In genomic region chr15:76994971-76995945, GRCh38 we compare ENCODE assay signal across 9 cellular contexts. TPM values are rescaled to one million over a fixed set of nuclear protein-coding genes. Genes with fewer than 3 reads are reported as not detected.
A peak's percentile ranks its signal among the peaks of the same experiment; 100 is the strongest.
DNase-seq lines count a peak whose midpoint lies in the region; ATAC-seq and TF ChIP-seq lines count a peak whose summit lies in the region.
"Had no signal": no experiment of that assay in that cellular context is flagged by ENCODE, and none has a peak within 500 bp of the region (broad histone marks: within the 10 kb centered on the region; RNA-seq: fewer than 3 reads in every experiment).

Gene PSTPIP1, plus strand, starts transcription at chr15:76995126. Its CDS starts 448 bp downstream, at chr15:76995574.

- H3K36me3 ChIP-seq in upper lobe of right lung (no peaks in the 10 kb centered on the region), trophoblast cell (ENCODE audit: control insufficient read depth in 1 of 2, insufficient read depth in 2 of 2, low read length in 2 of 2) (no peaks in the 10 kb centered on the region), A673 (ENCODE audit: insufficient read depth, low read length, poor library complexity, severe bottlenecking) (no peaks in the 10 kb centered on the region)

- H3K18ac ChIP-seq in trophoblast cell (ENCODE audit: low read length): no peak within 1 kb of the TSS

- no peak within 1 kb of the TSS for H3K9ac ChIP-seq in trophoblast cell (ENCODE audit: low read length)

- peak; percentile 47 for ATAC-seq in HG03442 (IDR thresholded peaks at IDR 0.05; ENCODE audit: unreplicated experiment)
- peak; percentile 88 to 90 for ATAC-seq in naive B cell (ENCODE audit: low read depth in 2 of 2)
- ATAC-seq in upper lobe of right lung: peak; percentile 64

- no peaks in the 10 kb centered on the region for H3K36me3 Mint-ChIP-seq in naive B cell

- H3K27ac ChIP-seq in cingulate gyrus (ENCODE audit: low read depth, low read length): peak within 1 kb of the TSS; percentile 32
- peak within 1 kb of the TSS; percentile 77 for H3K27ac ChIP-seq in upper lobe of right lung
- no peak within 1 kb of the TSS for H3K27ac ChIP-seq in trophoblast cell (ENCODE audit: low read depth, low read length)
- H3K27ac ChIP-seq in A673 (ENCODE audit: low read depth, low read length, poor library complexity, severe bottlenecking): no peak within 1 kb of the TSS

- H3K27me3 ChIP-seq in upper lobe of right lung (no peaks in the 10 kb centered on the region), trophoblast cell (ENCODE audit: insufficient read depth, low read length) (no peaks in the 10 kb centered on the region), A673 (replicated peaks; ENCODE audit: insufficient read depth, low read depth, low read length, poor library complexity) (no peaks in the 10 kb centered on the region)

- H2AFZ ChIP-seq in trophoblast cell (ENCODE audit: insufficient read depth, low read length, poor library complexity): no peak within 1 kb of the TSS

- peaks cover 35 to 57% (median 44%) of the 10 kb centered on the region in 3 donors for H3K4me1 Mint-ChIP-seq in naive B cell

- BruUV-seq in A673 (replicated peaks; lab: Mats Ljungman, UMichigan): no TSS peak

- H2AK5ac ChIP-seq in trophoblast cell (ENCODE audit: low read length): no peak within 1 kb of the TSS

- H3K4me1 ChIP-seq in upper lobe of right lung (peaks cover 5% of the 10 kb centered on the region), trophoblast cell (ENCODE audit: control insufficient read depth in 1 of 2, insufficient read depth in 2 of 2, low read length in 2 of 2) (no peaks in the 10 kb centered on the region), A673 (ENCODE audit: insufficient read depth, low read length, poor library complexity, severe bottlenecking) (no peaks in the 10 kb centered on the region)

- H3K4me3 ChIP-seq in upper lobe of right lung: peak within 1 kb of the TSS; percentile 42
- no peak within 1 kb of the TSS for H3K4me3 ChIP-seq in trophoblast cell (ENCODE audit: low read depth, low read length)
- no peak within 1 kb of the TSS for H3K4me3 ChIP-seq in A673 (ENCODE audit: low read depth, low read length, poor library complexity, severe bottlenecking)

- H3K27ac Mint-ChIP-seq in naive B cell: peak within 1 kb of the TSS; percentile 93 to 98 (median 95)

- H4K8ac ChIP-seq in trophoblast cell (ENCODE audit: low read depth, low read length): no peak within 1 kb of the TSS

- peak within 1 kb of the TSS; percentile 87 to 98 (median 96) for H3K4me3 Mint-ChIP-seq in naive B cell

- H2BK120ac ChIP-seq in trophoblast cell (ENCODE audit: insufficient read depth, low read length, poor library complexity): no peak within 1 kb of the TSS

- WGBS in trophoblast cell (ENCODE audit: extremely low coverage, insufficient coverage, insufficient read length): no CpG with 5 or more reads among the region's 28 CpGs

- no peaks in the 10 kb centered on the region for H3K27me3 Mint-ChIP-seq in naive B cell

- no peak within 1 kb of the TSS for H3K4ac ChIP-seq in trophoblast cell (ENCODE audit: low read depth, low read length)

- no peak within 1 kb of the TSS for H3K23ac ChIP-seq in trophoblast cell (ENCODE audit: low read length)

- no peak within 1 kb of the TSS for H3K14ac ChIP-seq in trophoblast cell (ENCODE audit: low read length)

- CTCF ChIA-PET in A673 (lab: Charles Lee): no interaction called here

- POLR2A ChIA-PET in A673 (lab: Charles Lee; ENCODE audit: low non-redundant PET): no interaction called here

- H3K9me3 ChIP-seq in upper lobe of right lung (no peaks in the 10 kb centered on the region), trophoblast cell (ENCODE audit: insufficient read depth, low read depth, low read length) (peaks cover 1% of the 10 kb centered on the region), A673 (ENCODE audit: low read depth, low read length, poor library complexity, severe bottlenecking) (no peaks in the 10 kb centered on the region)

- TF ChIP-seq CTCF in upper lobe of right lung (IDR thresholded peaks at IDR 0.05) (no peak), A673 (conservative IDR thresholded peaks at IDR 0.05; ENCODE audit: low read depth, low read length) (no peak)

- no peaks in the 10 kb centered on the region for H3K9me3 Mint-ChIP-seq in naive B cell

- no peak within 1 kb of the TSS for H2BK12ac ChIP-seq in trophoblast cell (ENCODE audit: low read length)

- H4K12ac ChIP-seq in trophoblast cell (ENCODE audit: low read depth, low read length): no peak within 1 kb of the TSS

- intact Hi-C loops in upper lobe of right lung (cut with DNase I) (no loop called here), A673 (cut with micrococcal nuclease; ENCODE audit: unreplicated experiment) (no loop called here)

- H3K79me1 ChIP-seq in trophoblast cell (ENCODE audit: low read length): no peaks in the 10 kb centered on the region

- H3K4me2 ChIP-seq in trophoblast cell (ENCODE audit: low read length): no peak within 1 kb of the TSS

- no peak within 1 kb of the TSS for H4K91ac ChIP-seq in trophoblast cell (ENCODE audit: low read depth, low read length)

- DNase-seq in activated CD4-positive, CD25-positive, alpha-beta regulatory T cell treated with anti-CD3 and anti-CD28 coated beads, Interleukin-2, amount 50 U/mL, for 16 hours (ENCODE audit: low read depth, low spot score): peak; percentile 28
- DNase-seq in naive B cell (peak; percentile 64), upper lobe of right lung (peak; percentile 72), trophoblast cell (no peak), A673 (ENCODE audit: low spot score) (no peak)

- TF ChIP-seq POLR2A in GM18526 (IDR thresholded peaks at IDR 0.05; ENCODE audit: extremely low read depth, insufficient read length): peak; percentile 65

- no peaks in the 10 kb centered on the region for H3K79me2 ChIP-seq in trophoblast cell (ENCODE audit: control insufficient read depth, insufficient read depth, low read length, poor library complexity)

- H2BK5ac ChIP-seq in trophoblast cell (ENCODE audit: low read depth, low read length, poor library complexity): no peak within 1 kb of the TSS

RNA-seq across cellular contexts. Expression of gene PSTPIP1, which starts in this region (rescaled TPM):
- polyA plus RNA-seq in naive B cell (ENCODE audit: low read depth in 6 of 6): 10 to 100 TPM; 15.6 to 34.1 (median 24.1) TPM
- total RNA-seq in upper lobe of right lung (16.0 TPM), A673 (2021) (not detected in 2 replicates)
- 0.04 TPM in 1 of 2 replicates, not detected in the other for polyA plus RNA-seq in trophoblast cell (2013)
- total RNA-seq: LHCN-M2 had no signal

Comparison
In these comparisons a context has a peak if more than half of its experiments do, and no peak if none do; other contexts are left out.
1. RNA of gene PSTPIP1 (total RNA-seq): 16.0 TPM in upper lobe of right lung (single experiment); not detected in A673; every median in the first group is over 10 times any median in the second.
2. DNase-seq: peak in activated CD4-positive, CD25-positive, alpha-beta regulatory T cell treated with anti-CD3 and anti-CD28 coated beads, Interleukin-2, amount 50 U/mL, for 16 hours (single experiment), naive B cell (single experiment) and upper lobe of right lung (single experiment); none in trophoblast cell (0 of 2) and A673 (single experiment).
3. H3K27ac ChIP-seq: peak in cingulate gyrus (single experiment) and upper lobe of right lung (single experiment); none in trophoblast cell (single experiment) and A673 (single experiment).
4. Peak in every context shown above with its lines, with median percentiles within 50 percentile points of each other: ATAC-seq.